In genomic region chr9:109098221-109098959, GRCh38 we compare ENCODE assay signal across 9 cellular contexts. TPM values are rescaled to one million over a fixed set of nuclear protein-coding genes. Genes with fewer than 3 reads are reported as not detected.
DNase-seq lines count a peak whose midpoint lies in the region; ATAC-seq, FAIRE-seq and TF ChIP-seq lines count a peak whose summit lies in the region.
"Had no signal": no experiment of that assay in that cellular context is flagged by ENCODE, and none has a peak within 500 bp of the region (broad histone marks: within the 10 kb centered on the region; RNA-seq: fewer than 3 reads in every experiment).

No MANE protein-coding gene starts in this region.

- H3K27ac ChIP-seq in C4-2B: peak overlapping the region; percentile 77

- no peak for ATAC-seq in HG03469 (IDR thresholded peaks at IDR 0.05; ENCODE audit: unreplicated experiment)

- H3K27ac Mint-ChIP-seq in T-helper 2 cell treated with Interferon-gamma antibody and Interleukin-4, amounts not matched to agents 5 μg/mL and 100 μg/mL, for 36 hours: peak overlapping the region; percentile 76

- H3K4me3 Mint-ChIP-seq in T-helper 2 cell treated with Interferon-gamma antibody and Interleukin-4, amounts not matched to agents 5 μg/mL and 100 μg/mL, for 36 hours: peak overlapping the region; percentile 64
- H3K4me3 Mint-ChIP-seq: naive B cell had no signal

- DNase-seq in H54 (ENCODE audit: insufficient read length, low spot score) (no peak), fibroblast of the aortic adventitia (ENCODE audit: low read depth) (peak; percentile 95), pulmonary artery endothelial cell (ENCODE audit: low read depth, low spot score) (peak; percentile 75), SKM-1 (lab: John Stamatoyannopoulos, UW; ENCODE audit: unreplicated experiment) (no peak)
- no peak for DNase-seq in T-helper 2 cell treated with Interferon-gamma antibody and Interleukin-4, amounts not matched to agents 5 μg/mL and 100 μg/mL, for 36 hours (ENCODE audit: low spot score)
- DNase-seq in stimulated activated CD4-positive, alpha-beta T cell treated with anti-CD3 and anti-CD28 coated beads, Interleukin-2, amount 100 ng/mL, for 24 hours: no peak
- DNase-seq: naive B cell had no signal

- peak; percentile 97 for FAIRE-seq in H54 (lab: Jason Lieb, UNC)

- TF ChIP-seq POLR2A in H54 (IDR thresholded peaks at IDR 0.05; ENCODE audit: low read depth, low read length): no peak

- TF ChIP-seq CTCF in C4-2B (conservative IDR thresholded peaks at IDR 0.05): peak; percentile 61
- peak; percentile 39 for TF ChIP-seq CTCF in fibroblast of the aortic adventitia (IDR thresholded peaks at IDR 0.05; ENCODE audit: insufficient read depth, low read length)

- H3K36me3 Mint-ChIP-seq in T-helper 2 cell treated with Interferon-gamma antibody and Interleukin-4, amounts not matched to agents 5 μg/mL and 100 μg/mL, for 36 hours (ENCODE audit: low read depth): peaks cover 67% of the 10 kb centered on the region

- H3K4me3 ChIP-seq in fibroblast of the aortic adventitia (ENCODE audit: low read depth, low read length): no peak overlapping the region

- peaks cover 71% of the 10 kb centered on the region for H3K4me1 Mint-ChIP-seq in T-helper 2 cell treated with Interferon-gamma antibody and Interleukin-4, amounts not matched to agents 5 μg/mL and 100 μg/mL, for 36 hours (ENCODE audit: low read depth)

- H3K9me3 Mint-ChIP-seq in T-helper 2 cell treated with Interferon-gamma antibody and Interleukin-4, amounts not matched to agents 5 μg/mL and 100 μg/mL, for 36 hours: peaks cover 10% of the 10 kb centered on the region

- no peaks in the 10 kb centered on the region for H3K27me3 Mint-ChIP-seq in T-helper 2 cell treated with Interferon-gamma antibody and Interleukin-4, amounts not matched to agents 5 μg/mL and 100 μg/mL, for 36 hours (ENCODE audit: low read depth)
- H3K27me3 Mint-ChIP-seq: naive B cell had no signal

RNA-seq across cellular contexts. Expression of gene TMEM245, which starts 21.4 kb away (rescaled TPM):
- 51.2 and 88.9 TPM in 2 replicates for total RNA-seq in fibroblast of the aortic adventitia (ENCODE audit: low replicate concordance)
- total RNA-seq in pulmonary artery endothelial cell: 40.4 and 64.0 TPM in 2 replicates

Comparison
In these comparisons a context has a peak if more than half of its experiments do, and no peak if none do; other contexts are left out.
1. DNase-seq: peak in fibroblast of the aortic adventitia (single experiment) and pulmonary artery endothelial cell (single experiment); none in H54 (single experiment), T-helper 2 cell treated with Interferon-gamma antibody and Interleukin-4, amounts not matched to agents 5 μg/mL and 100 μg/mL, for 36 hours (single experiment), stimulated activated CD4-positive, alpha-beta T cell treated with anti-CD3 and anti-CD28 coated beads, Interleukin-2, amount 100 ng/mL, for 24 hours (0 of 2) and SKM-1 (single experiment).